Comparison of ENCODE assay signal across 1 cellular context in genomic region chr7:76153576-76154230, GRCh38.
A peak's percentile ranks its signal among the peaks of the same experiment; 100 is the strongest.
TF ChIP-seq lines count a peak whose summit lies in the region.
"Not testable (repeated sequence)": the region's sequence is repeated elsewhere in the genome, so short reads cannot be mapped to it uniquely, and the experiment has no call there.

No MANE protein-coding gene starts in this region.

TF ChIP-seq in K562, 482 proteins besides CTCF, POLR2A, EP300 and RAD21:
- TF ChIP-seq LCOR (CRISPR knock-in tag; IDR thresholded peaks at IDR 0.05) (0 out of 2 replicates have a peak, but pooled peaks have one; percentile 42), MLLT1 (IDR thresholded peaks at IDR 0.05) (peak in 1 of 2 experiments; percentile 54; a peak in 1 of 4 replicates), TCF3 (CRISPR knock-in tag; IDR thresholded peaks at IDR 0.05) (peak; percentile 62), THRB (CRISPR knock-in tag; conservative IDR thresholded peaks at IDR 0.05) (0 out of 2 replicates have a peak, but pooled peaks have one; percentile 24), EHMT2 (IDR thresholded peaks at IDR 0.05) (0 out of 2 replicates have a peak, but pooled peaks have one; percentile 20), SMAD4 (CRISPR knock-in tag; conservative IDR thresholded peaks at IDR 0.05) (peak; percentile 23; the same call in 1 of the 2 replicates), HMBOX1 (IDR thresholded peaks at IDR 0.05) (peak; percentile 95), KLF16 (IDR thresholded peaks at IDR 0.05) (peak; percentile 21; the same call in 1 of the 2 replicates), TFAP4 (CRISPR knock-in tag; IDR thresholded peaks at IDR 0.05; ENCODE audit: borderline replicate concordance) (peak; percentile 49), ATF1 (tag; IDR thresholded peaks at IDR 0.05) (0 out of 2 replicates have a peak, but pooled peaks have one; percentile 18), HDAC1 (IDR thresholded peaks at IDR 0.05) (peak in 1 of 2 experiments; percentile 45; a peak in 1 of 4 replicates), DEAF1 (CRISPR knock-in tag; IDR thresholded peaks at IDR 0.05) (0 out of 2 replicates have a peak, but pooled peaks have one; percentile 35), TBL1XR1 (IDR thresholded peaks at IDR 0.05; ENCODE audit: low read length in 2 of 2) (0 out of 4 replicates have a peak, but pooled peaks of 1 of the 2 experiments have one; percentile 11), DPF2 (IDR thresholded peaks at IDR 0.05) (peak; percentile 43), PKNOX1 (IDR thresholded peaks at IDR 0.05) (peak; percentile 27; the same call in 1 of the 2 replicates), NCOR1 (IDR thresholded peaks at IDR 0.05) (peak; percentile 61), CBFA2T2 (conservative IDR thresholded peaks at IDR 0.05) (peak; percentile 59), TEAD4 (IDR thresholded peaks at IDR 0.05; ENCODE audit: low read length) (peak; percentile 22; the same call in 1 of the 2 replicates), TAL1 (IDR thresholded peaks at IDR 0.05) (peak; percentile 36; the same call in 1 of the 2 replicates), DACH1 (IDR thresholded peaks at IDR 0.05; ENCODE audit: partially characterized antibody) (peak; percentile 36), GATA2 (CRISPR knock-in tag; IDR thresholded peaks at IDR 0.05) (peak; percentile 37; the same call in 1 of the 2 replicates), SOX6 (IDR thresholded peaks at IDR 0.05) (0 out of 2 replicates have a peak, but pooled peaks have one; percentile 27), SMARCE1 (IDR thresholded peaks at IDR 0.05) (peak; percentile 45; the same call in 1 of the 2 replicates), CBFA2T3 (IDR thresholded peaks at IDR 0.05) (peak; percentile 69), CTBP1 (IDR thresholded peaks at IDR 0.05; ENCODE audit: borderline replicate concordance) (peak; percentile 46; the same call in 1 of the 2 replicates), ARID1B (IDR thresholded peaks at IDR 0.05) (peak; percentile 62; the same call in 1 of the 2 replicates), ELF4 (CRISPR knock-in tag; IDR thresholded peaks at IDR 0.05) (0 out of 2 replicates have a peak, but pooled peaks have one; percentile 54)
- not testable (repeated sequence) for TF ChIP-seq ATF1 (CRISPR knock-in tag; IDR thresholded peaks at IDR 0.05); TEAD4 (CRISPR knock-in tag; IDR thresholded peaks at IDR 0.05; ENCODE audit: borderline replicate concordance)
